Comparison of ENCODE assay signal across 8 cellular contexts in the genomic region with DNA sequence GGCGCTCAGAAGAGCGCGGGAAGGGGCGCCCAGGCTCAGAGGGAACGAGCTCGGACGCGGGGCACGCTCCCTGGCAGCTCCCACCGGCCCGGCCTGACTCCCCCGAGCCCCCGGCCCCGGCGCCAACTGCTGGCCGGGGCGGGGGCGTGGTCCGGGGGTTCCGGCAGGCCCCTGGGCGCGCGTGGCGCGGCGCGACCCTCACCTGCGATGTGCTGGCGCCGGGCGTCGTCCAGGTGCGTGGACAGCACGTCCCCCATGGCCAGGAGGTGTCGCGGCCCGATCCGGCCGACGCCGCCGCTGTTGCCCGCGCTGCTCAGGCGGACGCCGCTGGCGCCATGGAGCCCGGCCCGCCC. TPM values are rescaled to one million over a fixed set of nuclear protein-coding genes. Genes with fewer than 3 reads are reported as not detected.
DNase-seq lines count a peak whose midpoint lies in the region; ATAC-seq and TF ChIP-seq lines count a peak whose summit lies in the region.

No MANE protein-coding gene starts in this region.

- H3K27ac Mint-ChIP-seq in chondrocyte (ENCODE audit: unreplicated experiment): no peak overlapping the region

- H3K4me1 Mint-ChIP-seq in chondrocyte (ENCODE audit: low read depth): peaks cover 60% of the 10 kb centered on the region

- H3K9ac ChIP-seq in BLaER1 treated with 17β-estradiol and CSF1 and Interleukin-3, amounts not matched to agents 10 nM and 100 nM: peak overlapping the region; percentile 79 to 94 (median 86)

- peak overlapping the region; percentile 80 to 99 (median 93) for H3K4me3 ChIP-seq in BLaER1 treated with 17β-estradiol and CSF1 and Interleukin-3, amounts not matched to agents 10 nM and 100 nM
- peak overlapping the region; percentile 81 to 89 for H3K4me3 ChIP-seq in muscle layer of duodenum (ENCODE audit: low read depth in 1 of 2, low read length in 2 of 2)

- no peaks in the 10 kb centered on the region for H3K36me3 Mint-ChIP-seq in chondrocyte (ENCODE audit: low read depth)

- H3K4me1 ChIP-seq in BLaER1 treated with 17β-estradiol and CSF1 and Interleukin-3, amounts not matched to agents 10 nM and 100 nM: peaks cover 34 to 82% (median 75%) of the 10 kb centered on the region in 10 experiments
- H3K4me1 ChIP-seq in muscle layer of duodenum (ENCODE audit: control insufficient read depth in 1 of 2, insufficient read depth in 2 of 2, low read length in 2 of 2): peaks cover 16 to 30% of the 10 kb centered on the region in 2 donors

- peak; percentile 29 for ATAC-seq in HG03342 (IDR thresholded peaks at IDR 0.05; ENCODE audit: unreplicated experiment)
- ATAC-seq in HG03280 (IDR thresholded peaks at IDR 0.05; ENCODE audit: unreplicated experiment): no peak
- no peak for ATAC-seq in HG02840 (IDR thresholded peaks at IDR 0.05; ENCODE audit: low FRiP score, unreplicated experiment)

- peak overlapping the region; percentile 89 to 100 (median 99) for H3K4me2 ChIP-seq in BLaER1 treated with 17β-estradiol and CSF1 and Interleukin-3, amounts not matched to agents 10 nM and 100 nM

- H3K27ac ChIP-seq in BLaER1 treated with 17β-estradiol and CSF1 and Interleukin-3, amounts not matched to agents 10 nM and 100 nM: peak overlapping the region; percentile 68 to 82 (median 76)
- peak overlapping the region; percentile 88 for H3K27ac ChIP-seq in muscle layer of duodenum (ENCODE audit: low read length)

- H3K4me3 Mint-ChIP-seq in chondrocyte (ENCODE audit: unreplicated experiment): peak overlapping the region; percentile 86

- TF ChIP-seq CTCF in chondrocyte (IDR thresholded peaks at IDR 0.05): no peak

- peaks cover 5 to 33% (median 21%) of the 10 kb centered on the region in 11 experiments; a peak in 18 of 22 replicates for H4K20me1 ChIP-seq in BLaER1 treated with 17β-estradiol and CSF1 and Interleukin-3, amounts not matched to agents 10 nM and 100 nM

- H3K9me3 Mint-ChIP-seq in chondrocyte (ENCODE audit: low read depth): no peaks in the 10 kb centered on the region

- no peaks in the 10 kb centered on the region for H3K9me3 ChIP-seq in BLaER1 treated with 17β-estradiol and CSF1 and Interleukin-3, amounts not matched to agents 10 nM and 100 nM (replicated peaks in 1 of 11)
- H3K9me3 ChIP-seq in muscle layer of duodenum (ENCODE audit: control insufficient read depth in 1 of 2, low read length in 2 of 2): no peaks in the 10 kb centered on the region

- peaks cover 0 to 42% (median 15%) of the 10 kb centered on the region in 11 experiments; a peak in 14 of 22 replicates for H3K36me3 ChIP-seq in BLaER1 treated with 17β-estradiol and CSF1 and Interleukin-3, amounts not matched to agents 10 nM and 100 nM
- no peaks in the 10 kb centered on the region for H3K36me3 ChIP-seq in muscle layer of duodenum (ENCODE audit: control insufficient read depth in 1 of 2, insufficient read depth in 2 of 2, low read length in 2 of 2)

- no peaks in the 10 kb centered on the region for H3K27me3 Mint-ChIP-seq in chondrocyte (ENCODE audit: low read depth)

- DNase-seq in chondrocyte (ENCODE audit: low spot score) (no peak), DMS79 (lab: John Stamatoyannopoulos, UW) (no peak), NCI-H2029 treated with DMSO at 0.1 percent for 48 hours (lab: John Stamatoyannopoulos, UW) (no peak)

- no peaks in the 10 kb centered on the region; a peak in 1 of 22 replicates for H3K27me3 ChIP-seq in BLaER1 treated with 17β-estradiol and CSF1 and Interleukin-3, amounts not matched to agents 10 nM and 100 nM
- H3K27me3 ChIP-seq in muscle layer of duodenum (ENCODE audit: low read depth, low read length): no peaks in the 10 kb centered on the region

RNA-seq across cellular contexts. Expression of a gene that starts 43.5 kb away (rescaled TPM):
- 40.7 to 45.3 TPM (median 41.6 TPM) in 3 replicates for total RNA-seq in chondrocyte
